17 cellular contexts compared by ENCODE assay signal in the genomic region with DNA sequence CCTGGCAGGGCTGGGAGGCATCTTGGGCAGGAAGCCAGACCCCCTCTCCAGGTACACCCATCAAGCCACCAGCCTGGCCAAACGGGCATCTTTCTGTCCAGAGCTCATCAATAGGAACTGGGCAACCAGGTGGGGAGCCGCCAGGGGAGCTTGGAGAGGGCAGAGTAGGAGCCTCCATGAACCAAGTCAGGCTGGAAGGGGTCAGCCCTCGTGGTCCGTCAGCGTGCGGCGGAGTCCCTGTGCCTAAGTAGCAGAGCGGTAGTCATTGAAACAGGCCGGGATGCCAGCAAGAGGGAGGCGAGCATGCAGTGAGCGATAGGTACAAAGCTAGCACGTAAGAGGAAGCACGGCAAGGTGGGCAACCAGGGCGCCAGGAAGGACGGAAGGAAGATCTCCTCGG. TPM values are rescaled to one million over a fixed set of nuclear protein-coding genes. Genes with fewer than 3 reads are reported as not detected.
A peak's percentile ranks its signal among the peaks of the same experiment; 100 is the strongest.
DNase-seq lines count a peak whose midpoint lies in the region; ATAC-seq, FAIRE-seq and TF ChIP-seq lines count a peak whose summit lies in the region.
"Had no signal": no experiment of that assay in that cellular context is flagged by ENCODE, and none has a peak within 500 bp of the region (broad histone marks: within the 10 kb centered on the region; RNA-seq: fewer than 3 reads in every experiment).

No MANE protein-coding gene starts in this region.

- H4K20me1 ChIP-seq in GM23338 (replicated peaks; ENCODE audit: insufficient read depth) (no peaks in the 10 kb centered on the region; the same call in 1 of the 2 replicates), astrocyte (ENCODE audit: insufficient read depth, low read length) (peaks cover 43% of the 10 kb centered on the region)

- H3K9me3 Mint-ChIP-seq in CD14-positive monocyte (peaks cover 12 to 26% (median 17%) of the 10 kb centered on the region in 7 donors), GM23338 (peaks cover 30% of the 10 kb centered on the region), astrocyte (ENCODE audit: unreplicated experiment) (peaks cover 9% of the 10 kb centered on the region), nephron progenitor cell (peaks cover 34% of the 10 kb centered on the region)

- ATAC-seq in GM23338, result no peak
- ATAC-seq: body of pancreas, gastrocnemius medialis, Right ventricle myocardium inferior had no signal

- H3K27ac ChIP-seq in GM23338 (ENCODE audit: low read depth) (no peak overlapping the region), astrocyte (ENCODE audit: low read depth, low read length) (no peak overlapping the region)
- H3K27ac ChIP-seq: body of pancreas had no signal

- H3K4me2 ChIP-seq in GM23338, result no peak overlapping the region
- H3K4me2 ChIP-seq in astrocyte (ENCODE audit: low read length), result peak overlapping the region; percentile 97

- H3K36me3 Mint-ChIP-seq in CD14-positive monocyte (peaks cover 0 to 16% of the 10 kb centered on the region in 2 donors), GM23338 (ENCODE audit: low read depth) (peaks cover 65% of the 10 kb centered on the region), astrocyte (ENCODE audit: low read depth, unreplicated experiment) (peaks cover 15% of the 10 kb centered on the region), nephron progenitor cell (ENCODE audit: low read depth) (peaks cover 60% of the 10 kb centered on the region)

- H3K36me3 ChIP-seq in GM23338 (ENCODE audit: insufficient read depth) (no peaks in the 10 kb centered on the region), astrocyte (ENCODE audit: insufficient read depth, low read length) (peaks cover 6% of the 10 kb centered on the region)

- H3K4me1 ChIP-seq in GM23338 (ENCODE audit: insufficient read depth) (peaks cover 20% of the 10 kb centered on the region), astrocyte (ENCODE audit: insufficient read depth, low read length) (peaks cover 9% of the 10 kb centered on the region)

- no peaks in the 10 kb centered on the region for H3K9me3 ChIP-seq in astrocyte (ENCODE audit: insufficient read depth, low read depth, low read length)
- H3K9me3 ChIP-seq: body of pancreas, gastrocnemius medialis had no signal

- H3K4me3 ChIP-seq in GM23338, result no peak overlapping the region
- no peak overlapping the region for H3K4me3 ChIP-seq in astrocyte (ENCODE audit: insufficient read depth, low read depth, low read length)
- H3K4me3 ChIP-seq: body of pancreas had no signal

- intact Hi-C loops in CD14-positive monocyte (cut with micrococcal nuclease), result loop anchor here in 1 of 2 donors (5.0 to 10.0 kb wide), 2 partner anchors 126 to 312 kb away; a partner anchor contains a TSS

- H3K27me3 Mint-ChIP-seq in CD14-positive monocyte (ENCODE audit: low read depth in 3 of 3), result peaks cover 0 to 2% (median under 1%) of the 10 kb centered on the region in 3 donors
- peaks cover 9% of the 10 kb centered on the region for H3K27me3 Mint-ChIP-seq in GM23338 (ENCODE audit: insufficient read depth, low read depth, poor library complexity)
- H3K27me3 Mint-ChIP-seq in astrocyte (ENCODE audit: low read depth, unreplicated experiment), result no peaks in the 10 kb centered on the region
- H3K27me3 Mint-ChIP-seq in nephron progenitor cell (ENCODE audit: low read depth, poor library complexity), result peaks cover 5% of the 10 kb centered on the region

- in situ Hi-C loops in G401 (cut with HindIII; ENCODE audit: low sequenced_read_pairs), result no loop called here

- H3K27me3 ChIP-seq in GM23338 (ENCODE audit: insufficient read depth) (no peaks in the 10 kb centered on the region), astrocyte (ENCODE audit: insufficient read depth, low read length) (no peaks in the 10 kb centered on the region)
- H3K27me3 ChIP-seq: body of pancreas, gastrocnemius medialis had no signal

- no peak overlapping the region for H2AFZ ChIP-seq in GM23338
- no peak overlapping the region for H2AFZ ChIP-seq in astrocyte (ENCODE audit: low read depth, low read length)

- no peak for TF ChIP-seq CTCF in CD14-positive monocyte (IDR thresholded peaks at IDR 0.05)
- no peak for TF ChIP-seq CTCF in GM23338 (conservative IDR thresholded peaks at IDR 0.05; ENCODE audit: low read depth in 2 of 2)
- no peak for TF ChIP-seq CTCF in astrocyte (IDR thresholded peaks at IDR 0.05; ENCODE audit: insufficient read depth, low read depth, low read length)
- TF ChIP-seq CTCF in nephron progenitor cell (IDR thresholded peaks at IDR 0.05), result no peak

- no peaks in the 10 kb centered on the region for H3K9me2 ChIP-seq in GM23338 (ENCODE audit: insufficient read depth)

- H3K4me1 Mint-ChIP-seq in CD14-positive monocyte, result peaks cover 9% of the 10 kb centered on the region
- peaks cover 15% of the 10 kb centered on the region for H3K4me1 Mint-ChIP-seq in GM23338
- H3K4me1 Mint-ChIP-seq in astrocyte (ENCODE audit: low read depth, unreplicated experiment), result peaks cover 2% of the 10 kb centered on the region
- peaks cover 32% of the 10 kb centered on the region for H3K4me1 Mint-ChIP-seq in nephron progenitor cell

- DNase-seq in CD14-positive monocyte (ENCODE audit: low spot score) (no peak), GM23338 (ENCODE audit: low spot score) (no peak), astrocyte (ENCODE audit: low read depth) (no peak), nephron progenitor cell (no peak), 8988T (no peak), GOT3 (lab: John Stamatoyannopoulos, UW) (no peak), AML-193 (lab: John Stamatoyannopoulos, UW) (no peak), G401 (ENCODE audit: low spot score) (no peak)
- DNase-seq: effector memory CD4-positive, alpha-beta T cell; gastrocnemius medialis; Karpas-422; NCI-H187 treated with DMSO at 0.1 percent for 48 hours; NCI-H748 treated with DMSO at 0.1 percent for 48 hours had no signal

- peak overlapping the region; percentile 11 to 37 for H3K4me3 Mint-ChIP-seq in CD14-positive monocyte
- peak overlapping the region; percentile 77 for H3K4me3 Mint-ChIP-seq in GM23338
- peak overlapping the region; percentile 83 for H3K4me3 Mint-ChIP-seq in astrocyte (ENCODE audit: unreplicated experiment)
- H3K4me3 Mint-ChIP-seq in nephron progenitor cell, result peak overlapping the region; percentile 81

- H3K9ac ChIP-seq in astrocyte (ENCODE audit: low read length), result no peak overlapping the region

- peak overlapping the region in 3 of 7 donors; percentile 19 to 93 (median 80) for H3K27ac Mint-ChIP-seq in CD14-positive monocyte
- H3K27ac Mint-ChIP-seq in GM23338, result no peak overlapping the region
- peak overlapping the region; percentile 68 for H3K27ac Mint-ChIP-seq in astrocyte (ENCODE audit: unreplicated experiment)
- no peak overlapping the region for H3K27ac Mint-ChIP-seq in nephron progenitor cell

- H3K79me2 ChIP-seq in GM23338 (replicated peaks; ENCODE audit: insufficient read depth) (peaks cover 15% of the 10 kb centered on the region; the same call in 1 of the 2 replicates), astrocyte (ENCODE audit: insufficient read depth, low read length) (peaks cover 55% of the 10 kb centered on the region)

- FAIRE-seq in astrocyte (lab: Jason Lieb, UNC), result no peak
- FAIRE-seq: GM18507, islet of Langerhans had no signal

- no peaks in the 10 kb centered on the region for H3F3A ChIP-seq in GM23338 (replicated peaks; ENCODE audit: low read depth)

TF ChIP-seq in GM23338, 12 proteins besides CTCF, POLR2A, EP300 and RAD21 (continues in another document):
- TF ChIP-seq, protein P1, sequence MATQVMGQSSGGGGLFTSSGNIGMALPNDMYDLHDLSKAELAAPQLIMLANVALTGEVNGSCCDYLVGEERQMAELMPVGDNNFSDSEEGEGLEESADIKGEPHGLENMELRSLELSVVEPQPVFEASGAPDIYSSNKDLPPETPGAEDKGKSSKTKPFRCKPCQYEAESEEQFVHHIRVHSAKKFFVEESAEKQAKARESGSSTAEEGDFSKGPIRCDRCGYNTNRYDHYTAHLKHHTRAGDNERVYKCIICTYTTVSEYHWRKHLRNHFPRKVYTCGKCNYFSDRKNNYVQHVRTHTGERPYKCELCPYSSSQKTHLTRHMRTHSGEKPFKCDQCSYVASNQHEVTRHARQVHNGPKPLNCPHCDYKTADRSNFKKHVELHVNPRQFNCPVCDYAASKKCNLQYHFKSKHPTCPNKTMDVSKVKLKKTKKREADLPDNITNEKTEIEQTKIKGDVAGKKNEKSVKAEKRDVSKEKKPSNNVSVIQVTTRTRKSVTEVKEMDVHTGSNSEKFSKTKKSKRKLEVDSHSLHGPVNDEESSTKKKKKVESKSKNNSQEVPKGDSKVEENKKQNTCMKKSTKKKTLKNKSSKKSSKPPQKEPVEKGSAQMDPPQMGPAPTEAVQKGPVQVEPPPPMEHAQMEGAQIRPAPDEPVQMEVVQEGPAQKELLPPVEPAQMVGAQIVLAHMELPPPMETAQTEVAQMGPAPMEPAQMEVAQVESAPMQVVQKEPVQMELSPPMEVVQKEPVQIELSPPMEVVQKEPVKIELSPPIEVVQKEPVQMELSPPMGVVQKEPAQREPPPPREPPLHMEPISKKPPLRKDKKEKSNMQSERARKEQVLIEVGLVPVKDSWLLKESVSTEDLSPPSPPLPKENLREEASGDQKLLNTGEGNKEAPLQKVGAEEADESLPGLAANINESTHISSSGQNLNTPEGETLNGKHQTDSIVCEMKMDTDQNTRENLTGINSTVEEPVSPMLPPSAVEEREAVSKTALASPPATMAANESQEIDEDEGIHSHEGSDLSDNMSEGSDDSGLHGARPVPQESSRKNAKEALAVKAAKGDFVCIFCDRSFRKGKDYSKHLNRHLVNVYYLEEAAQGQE (IDR thresholded peaks at IDR 0.05; ENCODE audit: unreplicated experiment), result no peak

RNA-seq across cellular contexts. Expression of a gene that starts 1.7 kb away (rescaled TPM):
- polyA plus RNA-seq in CD14-positive monocyte (1 to 10 TPM; 4.6 to 4.9 TPM), GM23338 (2016; fragmentation: Nextera tagmentation; extraction: Ambion mirVana) (7.7 and 8.2 TPM in 2 replicates)
- total RNA-seq in GM23338 (2014; rRNA removed; shearing (Covaris generic)), result 21.4 and 28.8 TPM in 2 replicates
- total RNA-seq in astrocyte, result 15.4 and 15.6 TPM in 2 replicates
- 11.4 and 12.3 TPM in 2 replicates for total RNA-seq in G401 (2014; rRNA removed; shearing (Covaris generic))

Comparison
In these comparisons a context has a peak if more than half of its experiments do, and no peak if none do; other contexts are left out.
1. H3K4me3 Mint-ChIP-seq: peak in every context shown above with its lines; median percentile 83 in astrocyte; 81 in nephron progenitor cell; 77 in GM23338; 24 in CD14-positive monocyte.